1 cellular context compared by ENCODE assay signal in genomic region chr4:156505341-156505955, GRCh38.
TF ChIP-seq lines count a peak whose summit lies in the region.

No MANE protein-coding gene starts in this region.

TF ChIP-seq in SK-N-SH, 30 proteins besides CTCF, POLR2A, EP300 and RAD21 (continued from another document):
- TF ChIP-seq, protein P1, sequence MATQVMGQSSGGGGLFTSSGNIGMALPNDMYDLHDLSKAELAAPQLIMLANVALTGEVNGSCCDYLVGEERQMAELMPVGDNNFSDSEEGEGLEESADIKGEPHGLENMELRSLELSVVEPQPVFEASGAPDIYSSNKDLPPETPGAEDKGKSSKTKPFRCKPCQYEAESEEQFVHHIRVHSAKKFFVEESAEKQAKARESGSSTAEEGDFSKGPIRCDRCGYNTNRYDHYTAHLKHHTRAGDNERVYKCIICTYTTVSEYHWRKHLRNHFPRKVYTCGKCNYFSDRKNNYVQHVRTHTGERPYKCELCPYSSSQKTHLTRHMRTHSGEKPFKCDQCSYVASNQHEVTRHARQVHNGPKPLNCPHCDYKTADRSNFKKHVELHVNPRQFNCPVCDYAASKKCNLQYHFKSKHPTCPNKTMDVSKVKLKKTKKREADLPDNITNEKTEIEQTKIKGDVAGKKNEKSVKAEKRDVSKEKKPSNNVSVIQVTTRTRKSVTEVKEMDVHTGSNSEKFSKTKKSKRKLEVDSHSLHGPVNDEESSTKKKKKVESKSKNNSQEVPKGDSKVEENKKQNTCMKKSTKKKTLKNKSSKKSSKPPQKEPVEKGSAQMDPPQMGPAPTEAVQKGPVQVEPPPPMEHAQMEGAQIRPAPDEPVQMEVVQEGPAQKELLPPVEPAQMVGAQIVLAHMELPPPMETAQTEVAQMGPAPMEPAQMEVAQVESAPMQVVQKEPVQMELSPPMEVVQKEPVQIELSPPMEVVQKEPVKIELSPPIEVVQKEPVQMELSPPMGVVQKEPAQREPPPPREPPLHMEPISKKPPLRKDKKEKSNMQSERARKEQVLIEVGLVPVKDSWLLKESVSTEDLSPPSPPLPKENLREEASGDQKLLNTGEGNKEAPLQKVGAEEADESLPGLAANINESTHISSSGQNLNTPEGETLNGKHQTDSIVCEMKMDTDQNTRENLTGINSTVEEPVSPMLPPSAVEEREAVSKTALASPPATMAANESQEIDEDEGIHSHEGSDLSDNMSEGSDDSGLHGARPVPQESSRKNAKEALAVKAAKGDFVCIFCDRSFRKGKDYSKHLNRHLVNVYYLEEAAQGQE (IDR thresholded peaks at IDR 0.05; ENCODE audit: low read depth, low read length) = no peak
- no peak for TF ChIP-seq IRF3 (IDR thresholded peaks at IDR 0.05; ENCODE audit: low read depth, low read length)
- TF ChIP-seq EZH2phosphoT487 (IDR thresholded peaks at IDR 0.05; ENCODE audit: borderline replicate concordance, low read depth) = no peak
- TF ChIP-seq POLR2AphosphoS5 (IDR thresholded peaks at IDR 0.05; ENCODE audit: low read depth, low read length) = no peak
- no peak for TF ChIP-seq SMC3 (IDR thresholded peaks at IDR 0.05; ENCODE audit: low read depth, low read length)
- no peak for TF ChIP-seq NRF1 (IDR thresholded peaks at IDR 0.05; ENCODE audit: low read depth, low read length)
- TF ChIP-seq ZBTB33 (IDR thresholded peaks at IDR 0.05; ENCODE audit: borderline replicate concordance, low read depth) = no peak
- peak; percentile 52; the same call in 1 of the 2 replicates for TF ChIP-seq FOXM1 (IDR thresholded peaks at IDR 0.05; ENCODE audit: low read depth)
- peak; percentile 38; the same call in 1 of the 2 replicates for TF ChIP-seq YY1 (IDR thresholded peaks at IDR 0.05; ENCODE audit: low read depth)
- no peak for TF ChIP-seq TEAD4 (IDR thresholded peaks at IDR 0.05; ENCODE audit: borderline replicate concordance, insufficient read depth)
- peak; percentile 66 for TF ChIP-seq PBX3 (IDR thresholded peaks at IDR 0.05)
- peak; percentile 73 for TF ChIP-seq MEF2A (IDR thresholded peaks at IDR 0.05; ENCODE audit: borderline replicate concordance, low read depth)
- TF ChIP-seq, protein P2, sequence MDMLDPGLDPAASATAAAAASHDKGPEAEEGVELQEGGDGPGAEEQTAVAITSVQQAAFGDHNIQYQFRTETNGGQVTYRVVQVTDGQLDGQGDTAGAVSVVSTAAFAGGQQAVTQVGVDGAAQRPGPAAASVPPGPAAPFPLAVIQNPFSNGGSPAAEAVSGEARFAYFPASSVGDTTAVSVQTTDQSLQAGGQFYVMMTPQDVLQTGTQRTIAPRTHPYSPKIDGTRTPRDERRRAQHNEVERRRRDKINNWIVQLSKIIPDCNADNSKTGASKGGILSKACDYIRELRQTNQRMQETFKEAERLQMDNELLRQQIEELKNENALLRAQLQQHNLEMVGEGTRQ (IDR thresholded peaks at IDR 0.05; ENCODE audit: borderline replicate concordance, low read depth, low read length) = no peak
- no peak for TF ChIP-seq GABPA (IDR thresholded peaks at IDR 0.05; ENCODE audit: low read depth)
- TF ChIP-seq TAF1 (IDR thresholded peaks at IDR 0.05; ENCODE audit: borderline replicate concordance, low read depth, low read length) = no peak; the same call in 1 of the 2 replicates
- TF ChIP-seq JUND (IDR thresholded peaks at IDR 0.05) = peak; percentile 83
- TF ChIP-seq, protein P3, sequence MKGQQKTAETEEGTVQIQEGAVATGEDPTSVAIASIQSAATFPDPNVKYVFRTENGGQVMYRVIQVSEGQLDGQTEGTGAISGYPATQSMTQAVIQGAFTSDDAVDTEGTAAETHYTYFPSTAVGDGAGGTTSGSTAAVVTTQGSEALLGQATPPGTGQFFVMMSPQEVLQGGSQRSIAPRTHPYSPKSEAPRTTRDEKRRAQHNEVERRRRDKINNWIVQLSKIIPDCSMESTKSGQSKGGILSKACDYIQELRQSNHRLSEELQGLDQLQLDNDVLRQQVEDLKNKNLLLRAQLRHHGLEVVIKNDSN (IDR thresholded peaks at IDR 0.05; ENCODE audit: borderline replicate concordance, low read depth) = peak; percentile 39; the same call in 1 of the 2 replicates
